4 cellular contexts compared by ENCODE assay signal in genomic region chr11:98365941-98366340, GRCh38.
TF ChIP-seq lines count a peak whose summit lies in the region.

No MANE protein-coding gene starts in this region.

TF ChIP-seq in SK-N-SH, 30 proteins besides CTCF, POLR2A, EP300 and RAD21 (continued from another document):
- no peak for TF ChIP-seq MAX (IDR thresholded peaks at IDR 0.05; ENCODE audit: low read depth)
- TF ChIP-seq PBX3 (IDR thresholded peaks at IDR 0.05) = no peak
- TF ChIP-seq CHD2 (IDR thresholded peaks at IDR 0.05; ENCODE audit: low read length, partially characterized antibody) = no peak
- no peak for TF ChIP-seq GATA2 (CRISPR knock-in tag; IDR thresholded peaks at IDR 0.05)
- TF ChIP-seq TEAD4 (IDR thresholded peaks at IDR 0.05; ENCODE audit: borderline replicate concordance, insufficient read depth) = no peak
- TF ChIP-seq FOXM1 (IDR thresholded peaks at IDR 0.05; ENCODE audit: low read depth) = no peak
- TF ChIP-seq EZH2phosphoT487 (IDR thresholded peaks at IDR 0.05; ENCODE audit: borderline replicate concordance, low read depth) = no peak
- no peak for TF ChIP-seq FOXJ3 (CRISPR knock-in tag; IDR thresholded peaks at IDR 0.05)
- TF ChIP-seq JUND (IDR thresholded peaks at IDR 0.05) = no peak
- no peak for TF ChIP-seq NRF1 (IDR thresholded peaks at IDR 0.05; ENCODE audit: low read depth, low read length)
- TF ChIP-seq RCOR1 (IDR thresholded peaks at IDR 0.05; ENCODE audit: low read length) = no peak
- TF ChIP-seq MEF2A (IDR thresholded peaks at IDR 0.05; ENCODE audit: borderline replicate concordance, low read depth) = no peak
- TF ChIP-seq NFIC (IDR thresholded peaks at IDR 0.05; ENCODE audit: borderline replicate concordance) = no peak
- no peak for TF ChIP-seq YY1 (IDR thresholded peaks at IDR 0.05; ENCODE audit: low read depth)
- TF ChIP-seq USF2 (IDR thresholded peaks at IDR 0.05; ENCODE audit: borderline replicate concordance, low read depth, low read length) = no peak
- TF ChIP-seq SIN3A (IDR thresholded peaks at IDR 0.05; ENCODE audit: borderline replicate concordance, low read depth, low read length) = no peak
- TF ChIP-seq USF1 (IDR thresholded peaks at IDR 0.05; ENCODE audit: borderline replicate concordance, low read depth) = no peak

TF ChIP-seq in SK-N-SH treated with all-trans-retinoic acid at 6 μM for 48 hours, 23 proteins besides CTCF, POLR2A, EP300 and RAD21 (continued from another document and continues in another):
- no peak for TF ChIP-seq OSR1 (CRISPR knock-in tag; IDR thresholded peaks at IDR 0.05)
- TF ChIP-seq CSRNP3 (CRISPR knock-in tag; IDR thresholded peaks at IDR 0.05) = no peak
- no peak for TF ChIP-seq ZC3H10 (CRISPR knock-in tag; IDR thresholded peaks at IDR 0.05)
- TF ChIP-seq GLIS3 (CRISPR knock-in tag; IDR thresholded peaks at IDR 0.05) = no peak
- no peak for TF ChIP-seq SNAI2 (CRISPR knock-in tag; IDR thresholded peaks at IDR 0.05)
- TF ChIP-seq ZFP3 (CRISPR knock-in tag; IDR thresholded peaks at IDR 0.05) = no peak
- no peak for TF ChIP-seq ZNF565 (CRISPR knock-in tag; conservative IDR thresholded peaks at IDR 0.05; ENCODE audit: low read depth)
- no peak for TF ChIP-seq PATZ1 (CRISPR knock-in tag; IDR thresholded peaks at IDR 0.05; ENCODE audit: borderline replicate concordance)
- TF ChIP-seq ARNTL (CRISPR knock-in tag; IDR thresholded peaks at IDR 0.05; ENCODE audit: borderline replicate concordance, low read depth) = no peak
- TF ChIP-seq ZFP30 (CRISPR knock-in tag; IDR thresholded peaks at IDR 0.05) = no peak
- no peak for TF ChIP-seq POU6F1 (CRISPR knock-in tag; IDR thresholded peaks at IDR 0.05; ENCODE audit: borderline replicate concordance, low read depth)
- no peak for TF ChIP-seq ISL1 (CRISPR knock-in tag; IDR thresholded peaks at IDR 0.05)
- no peak for TF ChIP-seq CSDC2 (CRISPR knock-in tag; IDR thresholded peaks at IDR 0.05)
- TF ChIP-seq RARB (CRISPR knock-in tag; IDR thresholded peaks at IDR 0.05) = no peak
- TF ChIP-seq BACH2 (CRISPR knock-in tag; IDR thresholded peaks at IDR 0.05; ENCODE audit: borderline replicate concordance) = no peak
- no peak for TF ChIP-seq ESRRG (CRISPR knock-in tag; IDR thresholded peaks at IDR 0.05)

TF ChIP-seq in A549, 52 proteins besides CTCF, POLR2A, EP300 and RAD21 (continued from another document):
- TF ChIP-seq ATOH8 (CRISPR knock-in tag; IDR thresholded peaks at IDR 0.05; ENCODE audit: low read depth) = no peak
- no peak for TF ChIP-seq HMGXB4 (CRISPR knock-in tag; IDR thresholded peaks at IDR 0.05; ENCODE audit: borderline replicate concordance)
- no peak for TF ChIP-seq HES2 (IDR thresholded peaks at IDR 0.05)

TF ChIP-seq in IMR-90, 13 proteins besides CTCF, POLR2A, EP300 and RAD21:
- no peak for TF ChIP-seq USF2 (IDR thresholded peaks at IDR 0.05; ENCODE audit: low read depth, low read length)
- peak; percentile 50; the same call in 1 of the 2 replicates for TF ChIP-seq NFE2L2 (IDR thresholded peaks at IDR 0.05; ENCODE audit: low read depth, low read length)
- TF ChIP-seq FOS (IDR thresholded peaks at IDR 0.05; ENCODE audit: low read depth, low read length) = no peak
- TF ChIP-seq MXI1 (IDR thresholded peaks at IDR 0.05; ENCODE audit: borderline replicate concordance, low read depth, low read length) = no peak
TF ChIP-seq in IMR-90: peak in this region for 1.
